In genomic region chr5:146291421-146292074, GRCh38 we compare ENCODE assay signal across 8 cellular contexts. TPM values are rescaled to one million over a fixed set of nuclear protein-coding genes. Genes with fewer than 3 reads are reported as not detected.
DNase-seq lines count a peak whose midpoint lies in the region; ATAC-seq, FAIRE-seq and TF ChIP-seq lines count a peak whose summit lies in the region.

No MANE protein-coding gene starts in this region.

- no peak overlapping the region for H2AFZ ChIP-seq in GM12878 (ENCODE audit: control insufficient read depth, low read depth, low read length)

- FAIRE-seq in GM12878 (lab: Jason Lieb, UNC) (peak; percentile 75), kidney (lab: Jason Lieb, UNC) (peak; percentile 37)

- RAD21 ChIA-PET in GM12878 (lab: Charles Lee; ENCODE audit: unreplicated experiment), result interaction anchor here (0.8 kb wide), 1 partner anchor 1983 kb away, joined by 3 read pairs; no protein-coding TSS in a partner anchor

- DNase-seq in DMS 273 treated with DMSO at 0.1 percent for 48 hours (lab: John Stamatoyannopoulos, UW) (peak; percentile 12), NCI-H460 (ENCODE audit: extremely low read depth, low read depth) (peak; percentile 63), GM12878 (ENCODE audit: low read depth, low spot score) (no peak), kidney (no peak), activated T-cell treated with anti-CD3 and anti-CD28 coated beads for 4 hours (no peak)
- DNase-seq in activated T-helper 2 cell treated with anti-CD3 and anti-CD28 coated beads, Interferon-gamma antibody, Interleukin-2, Interleukin-4, amounts not matched to agents 10 μg/mL and 5 μg/mL and 100 μg/mL, durations not matched to agents 14 hours and 24 hours and 36 hours (ENCODE audit: low spot score), result no peak

- SMC1A ChIA-PET in GM12878 (lab: Charles Lee; ENCODE audit: uncharacterized antibody, unreplicated experiment), result no interaction called here

- H3K36me3 ChIP-seq in GM12878 (ENCODE audit: control insufficient read depth in 2 of 2, insufficient read depth in 2 of 2, low read length in 1 of 2), result peaks cover 0 to 4% of the 10 kb centered on the region in 2 experiments; a peak in 1 of 4 replicates
- no peaks in the 10 kb centered on the region for H3K36me3 ChIP-seq in kidney (ENCODE audit: control insufficient read depth in 1 of 2, insufficient read depth in 2 of 2, low read length in 2 of 2)

- peak; percentile 53 for TF ChIP-seq RAD21 in GM12878 (IDR thresholded peaks at IDR 0.05; ENCODE audit: insufficient read depth, low read depth, low read length)

- in situ Hi-C loops in GM12878 (cut with MboI), result loop anchor here (25.0 kb wide), 1 partner anchor 146 kb away; the partner anchor contains the start of gene TCERG1

- no peaks in the 10 kb centered on the region for H3K9me3 Mint-ChIP-seq in activated T-helper 2 cell treated with anti-CD3 and anti-CD28 coated beads, Interferon-gamma antibody, Interleukin-2, Interleukin-4, amounts not matched to agents 10 μg/mL and 5 μg/mL and 100 μg/mL, durations not matched to agents 14 hours and 24 hours and 36 hours

- H3K4me1 ChIP-seq in GM12878 (ENCODE audit: control insufficient read depth, insufficient read depth, low read length) (no peaks in the 10 kb centered on the region), kidney (ENCODE audit: control insufficient read depth in 1 of 2, insufficient read depth in 1 of 2, low read depth in 1 of 2, low read length in 2 of 2) (no peaks in the 10 kb centered on the region)

- BruUV-seq in GM12878 (replicated peaks; lab: Mats Ljungman, UMichigan), result no TSS peak

- TF ChIP-seq CTCF in GM12878 (IDR thresholded peaks at IDR 0.05 in 2 of 3, conservative IDR thresholded peaks at IDR 0.05 in 1 of 3; ENCODE audit: control insufficient read depth in 2 of 3, extremely low read depth in 1 of 3, insufficient read depth in 1 of 3, low read depth in 3 of 3, low read length in 3 of 3) (peak; percentile 51 to 60 (median 59); a peak in 5 of 6 replicates), kidney (IDR thresholded peaks at IDR 0.05; ENCODE audit: borderline replicate concordance, extremely low read depth, insufficient read depth) (peak; percentile 44)

- H3K36me3 Mint-ChIP-seq in activated T-helper 2 cell treated with anti-CD3 and anti-CD28 coated beads, Interferon-gamma antibody, Interleukin-2, Interleukin-4, amounts not matched to agents 10 μg/mL and 5 μg/mL and 100 μg/mL, durations not matched to agents 14 hours and 24 hours and 36 hours (ENCODE audit: low read depth), result peaks cover 14% of the 10 kb centered on the region

- no peaks in the 10 kb centered on the region for H4K20me1 ChIP-seq in GM12878 (ENCODE audit: control insufficient read depth, insufficient read depth)

- intact Hi-C loops in GM12878 (cut with micrococcal nuclease; ENCODE audit: unreplicated experiment), result loop anchor here (1.0 kb wide), 1 partner anchor 136 kb away; no protein-coding TSS in a partner anchor
- intact Hi-C loops in kidney (cut with DNase I), result loop anchor here (5.0 kb wide), 1 partner anchor 136 kb away; no protein-coding TSS in a partner anchor
- intact Hi-C loops in activated T-helper 2 cell treated with anti-CD3 and anti-CD28 coated beads, Interferon-gamma antibody, Interleukin-2, Interleukin-4, amounts not matched to agents 10 μg/mL and 5 μg/mL and 100 μg/mL, durations not matched to agents 14 hours and 24 hours and 36 hours (cut with micrococcal nuclease), result loop anchor here (1.0 to 5.0 kb wide), 2 partner anchors 136 to 156 kb away; partner anchors contain the start of gene TCERG1

- no peaks in the 10 kb centered on the region for H3K4me1 Mint-ChIP-seq in activated T-helper 2 cell treated with anti-CD3 and anti-CD28 coated beads, Interferon-gamma antibody, Interleukin-2, Interleukin-4, amounts not matched to agents 10 μg/mL and 5 μg/mL and 100 μg/mL, durations not matched to agents 14 hours and 24 hours and 36 hours (ENCODE audit: low read depth)

- TF ChIP-seq POLR2A in GM12878 (IDR thresholded peaks at IDR 0.05; ENCODE audit: low read depth, low read length), result no peak

- no peak overlapping the region for H3K27ac Mint-ChIP-seq in activated T-helper 2 cell treated with anti-CD3 and anti-CD28 coated beads, Interferon-gamma antibody, Interleukin-2, Interleukin-4, amounts not matched to agents 10 μg/mL and 5 μg/mL and 100 μg/mL, durations not matched to agents 14 hours and 24 hours and 36 hours

- peak; percentile 78 for ATAC-seq in GM18870 (IDR thresholded peaks at IDR 0.05; ENCODE audit: unreplicated experiment)
- ATAC-seq in HG03066 (IDR thresholded peaks at IDR 0.05; ENCODE audit: low read depth, unreplicated experiment), result peak; percentile 71
- ATAC-seq in GM12878, result peak; percentile 94

- no peaks in the 10 kb centered on the region for H3K9me3 ChIP-seq in GM12878 (replicated peaks; ENCODE audit: control insufficient read depth, insufficient read depth, low read length)
- H3K9me3 ChIP-seq in kidney (ENCODE audit: control insufficient read depth in 1 of 2, low read length in 2 of 2), result no peaks in the 10 kb centered on the region

- H3K4me3 Mint-ChIP-seq in activated T-helper 2 cell treated with anti-CD3 and anti-CD28 coated beads, Interferon-gamma antibody, Interleukin-2, Interleukin-4, amounts not matched to agents 10 μg/mL and 5 μg/mL and 100 μg/mL, durations not matched to agents 14 hours and 24 hours and 36 hours (ENCODE audit: low read depth), result no peak overlapping the region

- no peak overlapping the region for H3K27ac ChIP-seq in GM12878 (ENCODE audit: control insufficient read depth, insufficient read depth)
- no peak overlapping the region for H3K27ac ChIP-seq in kidney (ENCODE audit: low read depth in 2 of 2, low read length in 2 of 2)

- no peaks in the 10 kb centered on the region for H3K27me3 ChIP-seq in GM12878 (replicated peaks in 1 of 2; ENCODE audit: control insufficient read depth in 2 of 2, insufficient read depth in 2 of 2, low read length in 1 of 2)

- WGBS in GM12878 (ENCODE audit: insufficient coverage, insufficient replicate concordance, low lambda C conversion rate, missing lambda C conversion rate), result 19% methylated on average over 5 of the region's 5 CpGs

- CTCF ChIA-PET in GM12878 (lab: Yijun Ruan, JAX), result no interaction called here

- no peak overlapping the region for H3K9ac ChIP-seq in GM12878 (ENCODE audit: control insufficient read depth, insufficient read depth, low read length)
- no peak overlapping the region for H3K9ac ChIP-seq in kidney (ENCODE audit: low read length in 2 of 2)

- H3K4me3 ChIP-seq in GM12878 (no peak overlapping the region), kidney (ENCODE audit: low read length in 2 of 2) (no peak overlapping the region)

- H3K4me2 ChIP-seq in GM12878 (ENCODE audit: control insufficient read depth, insufficient read depth), result no peak overlapping the region

- no peaks in the 10 kb centered on the region for H3K27me3 Mint-ChIP-seq in activated T-helper 2 cell treated with anti-CD3 and anti-CD28 coated beads, Interferon-gamma antibody, Interleukin-2, Interleukin-4, amounts not matched to agents 10 μg/mL and 5 μg/mL and 100 μg/mL, durations not matched to agents 14 hours and 24 hours and 36 hours (ENCODE audit: low read depth)

- POLR2A ChIA-PET in GM12878 (lab: Charles Lee), result no interaction called here

- no peaks in the 10 kb centered on the region for H3K79me2 ChIP-seq in GM12878 (ENCODE audit: control insufficient read depth, insufficient read depth, low read length)

- TF ChIP-seq EP300 in GM12878 (IDR thresholded peaks at IDR 0.05; ENCODE audit: borderline replicate concordance in 1 of 2, control insufficient read depth in 1 of 2, low read depth in 2 of 2, low read length in 2 of 2), result no peak

TF ChIP-seq in GM12878, 131 proteins besides CTCF, POLR2A, EP300 and RAD21:
- TF ChIP-seq MAX (IDR thresholded peaks at IDR 0.05; ENCODE audit: low read depth, low read length) (no peak), MTA3 (IDR thresholded peaks at IDR 0.05; ENCODE audit: borderline replicate concordance, low read length) (no peak), SIN3A (IDR thresholded peaks at IDR 0.05; ENCODE audit: low read depth, low read length) (no peak), KLF5 (IDR thresholded peaks at IDR 0.05; ENCODE audit: partially characterized antibody) (no peak), SMC3 (IDR thresholded peaks at IDR 0.05; ENCODE audit: borderline replicate concordance, low read length) (peak; percentile 42; the same call in 1 of the 2 replicates), GABPA (IDR thresholded peaks at IDR 0.05; ENCODE audit: low read depth) (no peak), NFXL1 (IDR thresholded peaks at IDR 0.05; ENCODE audit: borderline replicate concordance) (no peak)

RNA-seq across cellular contexts. Expression of gene POU4F3, which starts 47.1 kb away (rescaled TPM):
- total RNA-seq in NCI-H460 (2014; rRNA removed; shearing (Covaris generic)), result not detected in 2 replicates
- not detected in 2 replicates for polyA plus RNA-seq in NCI-H460 (2014; cell fraction: nucleus; rRNA removed)
- total RNA-seq in GM12878 (2013; cell fraction: nucleolus; rRNA removed), result not detected in 2 replicates
- total RNA-seq in GM12878 (2014; rRNA removed) (0.05 and 0.06 TPM in 2 replicates), GM12878 (2014; rRNA removed; fragmentation: Illumina TruSeq; extraction: Trizol) (0.09 TPM in 1 of 2 replicates, not detected in the other), GM12878 (2021) (0.08 TPM in 1 of 2 replicates, not detected in the other), kidney (0.13 TPM)
- polyA plus RNA-seq in GM12878 (2011; ENCODE audit: low read depth), result not detected
- polyA plus RNA-seq in GM12878 (2011; rRNA removed) (not detected in 2 replicates), GM12878 (2014; fragmentation: Illumina TruSeq; extraction: Trizol) (0.03 TPM in 1 of 2 replicates, not detected in the other), GM12878 (2014; fragmentation: Nextera tagmentation; extraction: Ambion mirVana) (not detected), GM12878 (2014; rRNA removed) (0.08 TPM in 1 of 2 replicates, not detected in the other), GM12878 (2016; fragmentation: Nextera tagmentation; extraction: Ambion mirVana) (under 1 TPM in 1 of 2 experiments, not detected in 1; 0.19 TPM), kidney (ENCODE audit: insufficient read depth, low read depth, low replicate concordance) (not detected)
- polyA plus RNA-seq in GM12878 (2011; cell fraction: cytosol; rRNA removed), result 0.03 TPM in 2 replicates
- 0.04 and 0.13 TPM in 2 replicates for polyA plus RNA-seq in GM12878 (2011; cell fraction: nucleus; rRNA removed)
- 0.10 and 0.12 TPM in 2 replicates for polyA plus RNA-seq in GM12878 (2012)
- not detected in 2 replicates for polyA minus RNA-seq in GM12878 (2011; rRNA and poly(A)+ RNA removed)
- not detected in 2 replicates for polyA minus RNA-seq in GM12878 (2011; cell fraction: cytosol; rRNA and poly(A)+ RNA removed)
- not detected in 2 replicates for polyA minus RNA-seq in GM12878 (2011; cell fraction: nucleus; rRNA and poly(A)+ RNA removed)
- total RNA-seq in activated T-helper 2 cell treated with anti-CD3 and anti-CD28 coated beads, Interferon-gamma antibody, Interleukin-2, Interleukin-4, amounts not matched to agents 10 μg/mL and 5 μg/mL and 100 μg/mL, durations not matched to agents 14 hours and 24 hours and 36 hours, result 0.14 TPM in 1 of 2 replicates, not detected in the other

Comparison
In these comparisons a context has a peak if more than half of its experiments do, and no peak if none do; other contexts are left out.
1. DNase-seq: peak in DMS 273 treated with DMSO at 0.1 percent for 48 hours (single experiment) and NCI-H460 (single experiment); none in GM12878 (single experiment), kidney (single experiment), activated T-helper 2 cell treated with anti-CD3 and anti-CD28 coated beads, Interferon-gamma antibody, Interleukin-2, Interleukin-4, amounts not matched to agents 10 μg/mL and 5 μg/mL and 100 μg/mL, durations not matched to agents 14 hours and 24 hours and 36 hours (single experiment) and activated T-cell treated with anti-CD3 and anti-CD28 coated beads for 4 hours (single experiment).
2. Peak in every context shown above with its lines, with median percentiles within 50 percentile points of each other: ATAC-seq.